ENCODE assay signal across 23 cellular contexts in genomic region chr5:156527611-156528010, GRCh38.
"Had no signal": no experiment of that assay in that cellular context is flagged by ENCODE, and none has a peak within 500 bp of the region (broad histone marks: within the 10 kb centered on the region; RNA-seq: fewer than 3 reads in every experiment).

No MANE protein-coding gene starts in this region.

- H3K4me3 ChIP-seq: K562 had no signal

- ATAC-seq: HepG2, K562, Panc1, SK-N-SH treated with all-trans-retinoic acid at 6 μM for 48 hours had no signal

- DNase-seq: Kasumi-1, MV-4-11, NCI-H1048, NCI-H1105, NCI-H1417, NCI-H1436 treated with DMSO at 0.1 percent for 48 hours, NCI-H1694, NCI-H187 treated with DMSO at 0.1 percent for 48 hours, NCI-H2029 treated with DMSO at 0.1 percent for 48 hours, NCI-H2171 treated with DMSO at 0.1 percent for 48 hours, NCI-H345, NCI-H446 treated with DMSO at 0.1 percent for 48 hours, NCI-H510A treated with DMSO at 0.1 percent for 48 hours, NCI-H526 treated with DMSO at 0.1 percent for 48 hours, NCI-H748 treated with DMSO at 0.1 percent for 48 hours, SHP77 had no signal

- H3K27ac ChIP-seq: KMS-11, RWPE1 had no signal

- H3K4me3 Mint-ChIP-seq: IgD-negative memory B cell had no signal

- H3K27ac Mint-ChIP-seq: IgD-negative memory B cell had no signal

- H3K4me2 ChIP-seq: KMS-11 had no signal

- H3K36me3 Mint-ChIP-seq: IgD-negative memory B cell had no signal

- H3K27me3 Mint-ChIP-seq: IgD-negative memory B cell had no signal
